In the genomic region with DNA sequence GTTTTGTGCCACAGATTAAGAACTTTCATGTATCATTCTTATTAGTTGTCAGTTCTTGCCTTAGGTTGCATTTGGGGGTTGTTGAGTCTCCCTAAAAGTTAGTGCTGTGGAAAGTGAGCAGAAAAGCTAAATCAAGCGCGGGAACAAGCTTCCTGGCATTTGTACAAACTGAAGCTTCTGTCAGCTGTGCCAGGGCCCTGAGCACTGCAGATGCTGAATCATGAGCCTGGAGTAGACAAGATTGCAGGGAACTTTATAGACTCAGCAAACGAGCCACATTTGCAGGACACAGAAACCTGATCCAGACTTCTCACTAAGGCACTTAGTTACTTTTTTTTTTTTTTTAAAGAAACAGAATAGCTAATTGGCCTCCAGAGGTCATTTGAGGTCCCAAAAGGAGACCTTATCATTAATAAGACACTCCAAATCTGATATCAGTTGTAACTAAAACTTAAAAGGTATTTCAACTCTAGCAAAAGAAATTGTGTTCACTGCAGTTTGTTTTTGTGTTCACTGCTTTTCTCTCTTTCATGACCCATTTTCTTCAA, we compare ENCODE assay signal across 1 cellular context.
TF ChIP-seq lines count a peak whose summit lies in the region.

No MANE protein-coding gene starts in this region.

TF ChIP-seq in GM23338, 12 proteins besides CTCF, POLR2A, EP300 and RAD21 (continued from another document):
- TF ChIP-seq ZNF462 (CRISPR knock-in tag; IDR thresholded peaks at IDR 0.05) (no peak), NANOG (IDR thresholded peaks at IDR 0.05; ENCODE audit: borderline replicate concordance) (no peak)
